ENCODE assay signal across 7 cellular contexts in the genomic region with DNA sequence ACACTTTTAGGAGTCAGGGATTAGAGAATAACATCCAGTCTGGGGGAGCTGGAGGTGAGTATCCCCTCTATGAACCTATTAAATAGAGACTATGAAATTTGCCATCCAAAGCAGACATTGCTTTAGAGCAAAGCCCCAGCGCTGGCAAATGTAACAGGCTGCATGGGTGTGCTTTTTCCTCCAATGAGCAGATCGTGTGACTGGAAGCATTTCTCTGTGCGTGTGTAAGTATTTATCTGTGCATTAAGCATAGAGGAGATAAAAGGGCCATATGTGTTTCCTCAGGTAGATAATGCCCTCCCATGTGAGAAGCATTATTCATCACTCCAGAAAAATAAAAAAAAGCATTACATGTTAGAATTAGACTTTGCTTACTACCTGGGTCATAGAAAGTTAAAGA. TPM values are rescaled to one million over a fixed set of nuclear protein-coding genes. Genes with fewer than 3 reads are reported as not detected.
DNase-seq lines count a peak whose midpoint lies in the region; ATAC-seq lines count a peak whose summit lies in the region.

No MANE protein-coding gene starts in this region.

- H3K27ac Mint-ChIP-seq in activated T-helper 17 cell treated with anti-CD3 and anti-CD28 coated beads, Interleukin-2, amount 50 U/mL, for 72 hours = peak overlapping the region; percentile 89

- H3K4me3 Mint-ChIP-seq in activated T-helper 17 cell treated with anti-CD3 and anti-CD28 coated beads, Interleukin-2, amount 50 U/mL, for 72 hours = peak overlapping the region; percentile 84

- H3K4me1 ChIP-seq in mononuclear cell (ENCODE audit: insufficient read depth, low read length) = peaks cover 48% of the 10 kb centered on the region

- peaks cover 13% of the 10 kb centered on the region for H3K4me1 Mint-ChIP-seq in activated T-helper 17 cell treated with anti-CD3 and anti-CD28 coated beads, Interleukin-2, amount 50 U/mL, for 72 hours

- H3K27me3 Mint-ChIP-seq in activated T-helper 17 cell treated with anti-CD3 and anti-CD28 coated beads, Interleukin-2, amount 50 U/mL, for 72 hours = no peaks in the 10 kb centered on the region

- H3K9me3 Mint-ChIP-seq in activated T-helper 17 cell treated with anti-CD3 and anti-CD28 coated beads, Interleukin-2, amount 50 U/mL, for 72 hours = no peaks in the 10 kb centered on the region

- peak; percentile 3 for ATAC-seq in GM19328 (IDR thresholded peaks at IDR 0.05; ENCODE audit: unreplicated experiment)
- peak; percentile 1 for ATAC-seq in HG03039 (IDR thresholded peaks at IDR 0.05; ENCODE audit: unreplicated experiment)
- ATAC-seq in activated T-helper 17 cell treated with anti-CD3 and anti-CD28 coated beads, Interleukin-2, amount 50 U/mL, for 72 hours (replicated peaks) = peak; percentile 5

- no peaks in the 10 kb centered on the region for H3K9me3 ChIP-seq in mononuclear cell (ENCODE audit: low read depth, low read length)

- no peaks in the 10 kb centered on the region for H3K36me3 Mint-ChIP-seq in activated T-helper 17 cell treated with anti-CD3 and anti-CD28 coated beads, Interleukin-2, amount 50 U/mL, for 72 hours (ENCODE audit: low read depth)

- H3K4me3 ChIP-seq in mononuclear cell (ENCODE audit: low read length) = peak overlapping the region; percentile 52

- DNase-seq in NCI-H510A treated with DMSO at 0.1 percent for 48 hours (lab: John Stamatoyannopoulos, UW) = no peak
- no peak for DNase-seq in NCI-H1417 (lab: John Stamatoyannopoulos, UW)
- no peak for DNase-seq in NCI-H446 treated with DMSO at 0.1 percent for 48 hours (lab: John Stamatoyannopoulos, UW)

- no peaks in the 10 kb centered on the region for H3K27me3 ChIP-seq in mononuclear cell (ENCODE audit: insufficient read depth, low read length)

RNA-seq across cellular contexts. Expression of a gene that starts 0.9 kb away (rescaled TPM):
- total RNA-seq in activated T-helper 17 cell treated with anti-CD3 and anti-CD28 coated beads, Interleukin-2, amount 50 U/mL, for 72 hours = 1 to 10 TPM; 3.6 to 4.4 TPM
- total RNA-seq in mononuclear cell = 36.6 TPM

RNA-seq across cellular contexts. Expression of a gene that starts 52.2 kb away (rescaled TPM):
- total RNA-seq in activated T-helper 17 cell treated with anti-CD3 and anti-CD28 coated beads, Interleukin-2, amount 50 U/mL, for 72 hours = 1 to 10 TPM; 3.7 to 4.3 TPM
- 28.5 TPM for total RNA-seq in mononuclear cell

RNA-seq across cellular contexts. Expression of a gene that starts 55.1 kb away (rescaled TPM):
- total RNA-seq in activated T-helper 17 cell treated with anti-CD3 and anti-CD28 coated beads, Interleukin-2, amount 50 U/mL, for 72 hours = 1 to 10 TPM; 5.1 to 7.5 TPM
- 5.4 TPM for total RNA-seq in mononuclear cell
